18 cellular contexts compared by ENCODE assay signal in genomic region chr15:58716027-58716426, GRCh38.
"Had no signal": no experiment of that assay in that cellular context is flagged by ENCODE, and none has a peak within 500 bp of the region (broad histone marks: within the 10 kb centered on the region; RNA-seq: fewer than 3 reads in every experiment).

No MANE protein-coding gene starts in this region.

- H3K4me1 Mint-ChIP-seq: endodermal cell had no signal

- ATAC-seq: heart left ventricle; left colon; left ventricle myocardium superior; naive thymus-derived CD4-positive, alpha-beta T cell; psoas muscle; stimulated activated effector memory CD8-positive, alpha-beta T cell treated with anti-CD3 and anti-CD28 coated beads, Interleukin-12 subunit alpha, Interleukin-12 subunit beta, amount 100 ng/mL, for 72 hours had no signal

- H3K27me3 ChIP-seq: heart left ventricle, right lobe of liver, tibial nerve had no signal

- H3K9me3 ChIP-seq: heart left ventricle, psoas muscle, right lobe of liver had no signal

- H3K4me3 ChIP-seq: coronary artery, heart left ventricle, lung, psoas muscle, right lobe of liver, tibial nerve had no signal

- H3K4me1 ChIP-seq: psoas muscle, right lobe of liver had no signal

- DNase-seq: effector CD4-positive, alpha-beta T cell; endodermal cell; foreskin melanocyte; heart left ventricle; hippocampal formation; left colon; left ventricle myocardium superior; naive thymus-derived CD4-positive, alpha-beta T cell; psoas muscle; retina; right lobe of liver; stimulated activated CD4-positive, alpha-beta T cell treated with anti-CD3 and anti-CD28 coated beads, Interleukin-4, amount 100 ng/mL, for 1 hour; stimulated activated CD8-positive, alpha-beta memory T cell treated with anti-CD3 and anti-CD28 coated beads, Interleukin-4, amount 100 ng/mL, for 48 hours had no signal

- H3K27me3 Mint-ChIP-seq: naive thymus-derived CD4-positive, alpha-beta T cell; stimulated activated naive CD8-positive, alpha-beta T cell treated with anti-CD3 and anti-CD28 coated beads, Interleukin-15, Interleukin-2, amounts not matched to agents 100 ng/mL and 50 ng/mL, for 24 hours had no signal

- H3K4me3 Mint-ChIP-seq: endodermal cell; naive thymus-derived CD4-positive, alpha-beta T cell; stimulated activated effector memory CD8-positive, alpha-beta T cell treated with anti-CD3 and anti-CD28 coated beads, Interleukin-12 subunit alpha, Interleukin-12 subunit beta, amount 100 ng/mL, for 72 hours; stimulated activated naive CD8-positive, alpha-beta T cell treated with anti-CD3 and anti-CD28 coated beads, Interleukin-15, Interleukin-2, amounts not matched to agents 100 ng/mL and 50 ng/mL, for 24 hours had no signal

- H3K36me3 ChIP-seq: right lobe of liver had no signal

- H3K9me3 Mint-ChIP-seq: endodermal cell; naive thymus-derived CD4-positive, alpha-beta T cell; stimulated activated effector memory CD8-positive, alpha-beta T cell treated with anti-CD3 and anti-CD28 coated beads, Interleukin-12 subunit alpha, Interleukin-12 subunit beta, amount 100 ng/mL, for 72 hours; stimulated activated naive CD8-positive, alpha-beta T cell treated with anti-CD3 and anti-CD28 coated beads, Interleukin-15, Interleukin-2, amounts not matched to agents 100 ng/mL and 50 ng/mL, for 24 hours had no signal

- H3K27ac Mint-ChIP-seq: endodermal cell; naive thymus-derived CD4-positive, alpha-beta T cell; stimulated activated effector memory CD8-positive, alpha-beta T cell treated with anti-CD3 and anti-CD28 coated beads, Interleukin-12 subunit alpha, Interleukin-12 subunit beta, amount 100 ng/mL, for 72 hours; stimulated activated naive CD8-positive, alpha-beta T cell treated with anti-CD3 and anti-CD28 coated beads, Interleukin-15, Interleukin-2, amounts not matched to agents 100 ng/mL and 50 ng/mL, for 24 hours had no signal

- H3K27ac ChIP-seq: coronary artery, heart left ventricle, psoas muscle, right lobe of liver, tibial nerve had no signal
